In the genomic region with DNA sequence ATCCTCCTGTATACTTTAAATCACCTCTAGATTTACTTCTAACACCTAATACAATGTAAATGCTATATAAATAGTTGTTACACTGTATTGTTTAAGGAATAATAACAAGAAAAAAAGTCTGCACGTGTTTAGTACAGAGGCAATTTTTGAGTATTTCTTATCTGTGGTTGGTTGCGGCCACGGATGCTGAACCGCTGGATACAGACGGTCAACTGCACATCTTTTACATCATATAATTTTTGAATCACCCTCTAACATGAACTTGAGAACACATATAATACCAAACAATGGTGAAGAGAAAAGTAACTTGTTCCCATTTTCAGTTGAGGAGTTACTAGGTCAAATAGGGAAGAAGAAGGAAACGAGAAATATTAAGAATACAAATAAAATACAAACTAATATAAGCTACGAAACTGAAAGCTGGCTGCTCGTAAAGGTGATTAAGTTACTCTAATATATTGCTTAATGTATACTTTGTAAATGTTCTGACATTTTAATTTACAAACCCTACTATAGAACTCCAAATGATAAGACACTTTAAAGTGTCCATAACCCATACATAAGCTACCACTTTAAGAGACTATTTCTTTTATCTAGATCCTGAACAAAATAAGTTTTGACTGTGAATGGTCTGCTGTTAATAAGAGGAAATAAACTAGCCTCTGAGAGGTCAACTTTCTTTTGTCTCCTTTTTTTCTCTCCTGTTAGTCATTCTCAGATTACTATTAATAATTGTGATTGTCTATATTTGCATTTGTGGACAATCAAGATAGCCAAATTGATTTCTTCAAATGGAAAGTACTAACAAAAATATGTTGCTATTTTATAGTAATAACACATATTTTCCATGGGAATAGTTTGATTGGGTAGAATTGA, we compare ENCODE assay signal across 16 cellular contexts.
DNase-seq lines count a peak whose midpoint lies in the region; ATAC-seq, FAIRE-seq and TF ChIP-seq lines count a peak whose summit lies in the region.
"Had no signal": no experiment of that assay in that cellular context is flagged by ENCODE, and none has a peak within 500 bp of the region (broad histone marks: within the 10 kb centered on the region; RNA-seq: fewer than 3 reads in every experiment).

No MANE protein-coding gene starts in this region.

- ATAC-seq in GM18867 (IDR thresholded peaks at IDR 0.05; ENCODE audit: unreplicated experiment): peak; percentile 60
- peak; percentile 49 for ATAC-seq in GM21529 (IDR thresholded peaks at IDR 0.05; ENCODE audit: unreplicated experiment)
- peak; percentile 63 for ATAC-seq in HG03354 (IDR thresholded peaks at IDR 0.05; ENCODE audit: poor library complexity, severe bottlenecking, unreplicated experiment)
- ATAC-seq: Panc1 had no signal

- FAIRE-seq in endothelial cell of umbilical vein (lab: Jason Lieb, UNC): no peak
- no peak for FAIRE-seq in HTR-8/SVneo (lab: Jason Lieb, UNC)

- no peaks in the 10 kb centered on the region for H3K36me3 ChIP-seq in endothelial cell of umbilical vein (ENCODE audit: control insufficient read depth in 2 of 2, extremely low read depth in 1 of 2, insufficient read depth in 2 of 2, low read length in 2 of 2)
- H3K36me3 ChIP-seq: spleen had no signal

- TF ChIP-seq CTCF in endothelial cell of umbilical vein (IDR thresholded peaks at IDR 0.05; ENCODE audit: extremely low read depth in 1 of 2, insufficient read depth in 1 of 2, low read depth in 1 of 2, low read length in 2 of 2): no peak

- no peaks in the 10 kb centered on the region for H3K79me2 ChIP-seq in endothelial cell of umbilical vein (ENCODE audit: control insufficient read depth, insufficient read depth, low read length)

- H3K27me3 ChIP-seq in endothelial cell of umbilical vein (ENCODE audit: control insufficient read depth in 2 of 2, insufficient read depth in 2 of 2, low read length in 2 of 2): no peaks in the 10 kb centered on the region
- H3K27me3 ChIP-seq: spleen, testis had no signal

- intact Hi-C loops in endothelial cell of umbilical vein (cut with micrococcal nuclease): no loop called here

- CTCF ChIA-PET in endothelial cell of umbilical vein (lab: Charles Lee): interaction anchor here (1.0 kb wide), 1 partner anchor 15 kb away, joined by 3 read pairs; no protein-coding TSS in a partner anchor

- no peak overlapping the region for H3K4me3 ChIP-seq in endothelial cell of umbilical vein (replicated peaks in 1 of 3; ENCODE audit: insufficient read depth in 1 of 3, low read depth in 1 of 3, low read length in 3 of 3)
- H3K4me3 ChIP-seq: spleen, testis had no signal

- dilution Hi-C loops in endothelial cell of umbilical vein (cut with MboI; ENCODE audit: extremely low pct_ligation_motif_present, low sequenced_read_pairs): no loop called here

- no peak for TF ChIP-seq POLR2A in endothelial cell of umbilical vein (IDR thresholded peaks at IDR 0.05; ENCODE audit: low read depth, low read length)
- no peak for TF ChIP-seq POLR2A in erythroblast (IDR thresholded peaks at IDR 0.05; ENCODE audit: low read length)

- no peak overlapping the region for H2AFZ ChIP-seq in endothelial cell of umbilical vein (ENCODE audit: low read depth, low read length)

- POLR2A ChIA-PET in endothelial cell of umbilical vein (lab: Charles Lee): no interaction called here

- no peak overlapping the region for H3K9ac ChIP-seq in endothelial cell of umbilical vein (replicated peaks; ENCODE audit: extremely low read depth, insufficient read depth, low read length)
- H3K9ac ChIP-seq: KMS-11 had no signal

- no peaks in the 10 kb centered on the region for H3K9me3 ChIP-seq in endothelial cell of umbilical vein (replicated peaks; ENCODE audit: control insufficient read depth, insufficient read depth, low read length)
- H3K9me3 ChIP-seq: spleen, testis had no signal

- BruUV-seq in endothelial cell of umbilical vein (replicated peaks; lab: Mats Ljungman, UMichigan): no TSS peak

- peak overlapping the region; percentile 29 for H3K4me2 ChIP-seq in endothelial cell of umbilical vein (ENCODE audit: insufficient read depth, low read length)
- H3K4me2 ChIP-seq: KMS-11 had no signal

- DNase-seq in endothelial cell of umbilical vein (ENCODE audit: low read depth, low spot score): peak; percentile 51
- no peak for DNase-seq in effector CD8-positive, alpha-beta T cell (lab: John Stamatoyannopoulos, UW)
- no peak for DNase-seq in cerebellar cortex (ENCODE audit: low spot score)
- no peak for DNase-seq in HTR-8/SVneo (ENCODE audit: insufficient read length, low spot score)
- DNase-seq in erythroblast (lab: John Stamatoyannopoulos, UW): no peak
- DNase-seq: activated CD4-positive, alpha-beta T cell treated with anti-CD3 and anti-CD28 coated beads for 48 hours; activated effector memory CD4-positive, alpha-beta T cell treated with Interleukin-2 at 50 U/mL for 16 hours; COR-L47; NCI-H1092; spleen; testis had no signal

- H4K20me1 ChIP-seq in endothelial cell of umbilical vein (replicated peaks; ENCODE audit: control insufficient read depth, extremely low read depth, insufficient read depth, low read length): no peaks in the 10 kb centered on the region

- H3K4me1 ChIP-seq in endothelial cell of umbilical vein (ENCODE audit: control insufficient read depth, extremely low read depth, insufficient read depth, low read length): peaks cover 5% of the 10 kb centered on the region
- H3K4me1 ChIP-seq: spleen, testis had no signal

- H3K9me1 ChIP-seq in endothelial cell of umbilical vein (replicated peaks; ENCODE audit: control insufficient read depth, extremely low read depth, insufficient read depth, low read length): peaks cover 2% of the 10 kb centered on the region

- no peak overlapping the region for H3K27ac ChIP-seq in endothelial cell of umbilical vein (ENCODE audit: insufficient read depth, low read depth, low read length)
- H3K27ac ChIP-seq: KMS-11, spleen, testis had no signal

TF ChIP-seq in endothelial cell of umbilical vein, 7 proteins besides CTCF, POLR2A, EP300 and RAD21:
- no peak for TF ChIP-seq MAX (IDR thresholded peaks at IDR 0.05; ENCODE audit: insufficient read depth, insufficient read length)
- no peak for TF ChIP-seq MYC (IDR thresholded peaks at IDR 0.05; ENCODE audit: low read depth, low read length)
